Comparison of ENCODE assay signal across 8 cellular contexts in genomic region chr10:30751678-30752331, GRCh38.
DNase-seq lines count a peak whose midpoint lies in the region; TF ChIP-seq lines count a peak whose summit lies in the region.

No MANE protein-coding gene starts in this region.

- TF ChIP-seq CTCF in HL-60 (IDR thresholded peaks at IDR 0.05; ENCODE audit: insufficient read depth, low read length), result peak; percentile 68

- H3K27me3 ChIP-seq in HL-60 (ENCODE audit: insufficient read depth, poor library complexity, severe bottlenecking), result no peaks in the 10 kb centered on the region

- no peak overlapping the region for H3K4me3 ChIP-seq in HL-60 (replicated peaks; ENCODE audit: insufficient read depth, low read length)

- DNase-seq in NCI-H82 (lab: John Stamatoyannopoulos, UW) (peak; percentile 73), NCI-H82 treated with DMSO at 0.1 percent for 48 hours (lab: John Stamatoyannopoulos, UW; ENCODE audit: unreplicated experiment) (no peak), HL-60 (ENCODE audit: low read depth in 1 of 2, low spot score in 1 of 2) (peak; percentile 36 to 46), T-helper 1 cell (peak; percentile 19 to 74 (median 41)), cerebellum (ENCODE audit: low spot score) (peak; percentile 50), left kidney (ENCODE audit: low read depth, low spot score) (peak; percentile 49), HK-2 (ENCODE audit: unreplicated experiment) (no peak)
- peak; percentile 66 for DNase-seq in stimulated activated CD4-positive, alpha-beta T cell treated with anti-CD3 and anti-CD28 coated beads, Interleukin-4, amount 100 ng/mL, for 1 hour

- H3K27ac ChIP-seq in HL-60 (replicated peaks), result no peak overlapping the region

Comparison
In these comparisons a context has a peak if more than half of its experiments do, and no peak if none do; other contexts are left out.
1. DNase-seq: peak in NCI-H82 (single experiment), HL-60 (2 of 2), T-helper 1 cell (5 of 5), cerebellum (single experiment), left kidney (single experiment) and stimulated activated CD4-positive, alpha-beta T cell treated with anti-CD3 and anti-CD28 coated beads, Interleukin-4, amount 100 ng/mL, for 1 hour (single experiment); none in NCI-H82 treated with DMSO at 0.1 percent for 48 hours (single experiment) and HK-2 (single experiment).